In the genomic region with DNA sequence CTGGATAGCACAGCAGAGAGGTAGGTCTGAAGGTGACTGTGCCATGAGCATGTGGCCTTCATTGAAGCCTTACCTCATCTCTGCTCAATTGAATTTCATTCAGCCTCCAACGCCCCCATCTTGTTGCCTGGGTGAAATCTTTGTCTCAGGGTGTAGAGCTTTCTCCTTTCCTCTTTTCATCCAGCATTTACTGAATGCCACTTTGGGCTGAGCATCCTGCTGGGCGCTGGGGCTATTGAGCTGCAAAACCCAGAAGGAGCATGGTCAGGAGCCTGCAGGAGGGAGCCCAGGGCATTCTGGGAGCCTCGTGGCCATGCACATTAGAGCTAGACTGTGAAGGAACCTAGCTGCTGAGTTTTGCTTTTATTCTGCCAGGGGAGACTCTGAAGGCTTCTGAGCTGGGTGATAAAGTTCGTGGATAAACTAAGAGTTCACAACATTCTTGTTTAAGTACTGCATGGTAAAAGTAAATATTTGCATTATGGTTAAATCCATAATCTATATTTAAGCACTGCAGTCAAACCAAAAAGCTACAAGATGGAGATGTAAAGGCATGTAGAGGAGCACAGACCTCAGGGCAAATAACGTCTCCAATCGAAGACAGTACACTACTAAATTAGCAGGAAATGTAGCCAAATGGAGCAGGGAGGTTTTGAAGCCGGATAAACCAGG, we compare ENCODE assay signal across 16 cellular contexts. TPM values are rescaled to one million over a fixed set of nuclear protein-coding genes. Genes with fewer than 3 reads are reported as not detected.
DNase-seq lines count a peak whose midpoint lies in the region; ATAC-seq and TF ChIP-seq lines count a peak whose summit lies in the region.
"Had no signal": no experiment of that assay in that cellular context is flagged by ENCODE, and none has a peak within 500 bp of the region (broad histone marks: within the 10 kb centered on the region; RNA-seq: fewer than 3 reads in every experiment).

No MANE protein-coding gene starts in this region.

- H3K27me3 ChIP-seq in NT2/D1 (ENCODE audit: insufficient read depth, insufficient read length) (no peaks in the 10 kb centered on the region), hepatocyte (no peaks in the 10 kb centered on the region)
- H3K27me3 ChIP-seq: ovary had no signal

- peak overlapping the region; percentile 3 for H3K4me2 ChIP-seq in hepatocyte

- no peak overlapping the region for H2AFZ ChIP-seq in hepatocyte

- peaks cover 10% of the 10 kb centered on the region for H3K4me1 Mint-ChIP-seq in activated CD8-positive, alpha-beta memory T cell treated with anti-CD3 and anti-CD28 coated beads, Interleukin-2, amount 10 ng/mL, durations not matched to agents 7 days and 5 days
- peaks cover 21% of the 10 kb centered on the region for H3K4me1 Mint-ChIP-seq in type B pancreatic cell (ENCODE audit: unreplicated experiment)

- peaks cover 9% of the 10 kb centered on the region for H3K36me3 Mint-ChIP-seq in activated CD8-positive, alpha-beta memory T cell treated with anti-CD3 and anti-CD28 coated beads, Interleukin-2, amount 10 ng/mL, durations not matched to agents 7 days and 5 days
- H3K36me3 Mint-ChIP-seq in type B pancreatic cell: no peaks in the 10 kb centered on the region

- no peak for ATAC-seq in activated CD8-positive, alpha-beta memory T cell treated with anti-CD3 and anti-CD28 coated beads, Interleukin-2, amount 10 ng/mL, durations not matched to agents 7 days and 5 days
- ATAC-seq: activated CD4-positive, CD25-positive, alpha-beta regulatory T cell treated with anti-CD3 and anti-CD28 coated beads, Interleukin-2, amount 50 U/mL, for 24 hours had no signal

- H3K36me3 ChIP-seq in NT2/D1 (ENCODE audit: insufficient read depth, insufficient read length, low read length) (no peaks in the 10 kb centered on the region), hepatocyte (replicated peaks; ENCODE audit: insufficient read depth, low read depth) (no peaks in the 10 kb centered on the region)
- H3K36me3 ChIP-seq: ovary had no signal

- no peak overlapping the region for H3K27ac Mint-ChIP-seq in activated CD8-positive, alpha-beta memory T cell treated with anti-CD3 and anti-CD28 coated beads, Interleukin-2, amount 10 ng/mL, durations not matched to agents 7 days and 5 days
- H3K27ac Mint-ChIP-seq in type B pancreatic cell: peak overlapping the region; percentile 9
- H3K27ac Mint-ChIP-seq: HFFc6 had no signal

- H3K9ac ChIP-seq in NT2/D1 (ENCODE audit: insufficient read length, low read depth): peak overlapping the region; percentile 1

- no peaks in the 10 kb centered on the region for H3K27me3 Mint-ChIP-seq in activated CD8-positive, alpha-beta memory T cell treated with anti-CD3 and anti-CD28 coated beads, Interleukin-2, amount 10 ng/mL, durations not matched to agents 7 days and 5 days
- no peaks in the 10 kb centered on the region for H3K27me3 Mint-ChIP-seq in type B pancreatic cell

- no peak overlapping the region for H3K27ac ChIP-seq in hepatocyte
- H3K27ac ChIP-seq: ovary had no signal

- no peaks in the 10 kb centered on the region for H4K20me1 ChIP-seq in hepatocyte (ENCODE audit: insufficient read depth, poor library complexity, severe bottlenecking)

- TF ChIP-seq CTCF in hepatocyte (IDR thresholded peaks at IDR 0.05; ENCODE audit: poor library complexity): no peak
- no peak for TF ChIP-seq CTCF in type B pancreatic cell (conservative IDR thresholded peaks at IDR 0.05)

- H3K4me3 ChIP-seq in NT2/D1 (ENCODE audit: insufficient read length, low read depth): no peak overlapping the region
- H3K4me3 ChIP-seq in hepatocyte: no peak overlapping the region
- H3K4me3 ChIP-seq: ovary had no signal

- CTCF ChIA-PET in activated CD8-positive, alpha-beta memory T cell treated with anti-CD3 and anti-CD28 coated beads, Interleukin-2, amount 10 ng/mL, durations not matched to agents 7 days and 5 days (lab: Charles Lee): interaction anchor here (0.7 to 1.9 kb wide), 3 partner anchors 9 to 11 kb away, joined by 3 to 5 read pairs (median 4); no protein-coding TSS in a partner anchor

- no peaks in the 10 kb centered on the region for H3K9me3 ChIP-seq in NT2/D1 (ENCODE audit: insufficient read depth, low read length)
- H3K9me3 ChIP-seq in hepatocyte (ENCODE audit: low read depth): no peaks in the 10 kb centered on the region
- H3K9me3 ChIP-seq: ovary had no signal

- 34% methylated on average over 7 of the region's 7 CpGs for WGBS in hepatocyte (ENCODE audit: low lambda C conversion rate, missing lambda C conversion rate)

- H3K4me1 ChIP-seq in NT2/D1 (ENCODE audit: insufficient read depth, insufficient read length) (no peaks in the 10 kb centered on the region), hepatocyte (ENCODE audit: insufficient read depth) (peaks cover 8% of the 10 kb centered on the region)

- H3K9me3 Mint-ChIP-seq in activated CD8-positive, alpha-beta memory T cell treated with anti-CD3 and anti-CD28 coated beads, Interleukin-2, amount 10 ng/mL, durations not matched to agents 7 days and 5 days (ENCODE audit: low read depth): no peaks in the 10 kb centered on the region
- no peaks in the 10 kb centered on the region for H3K9me3 Mint-ChIP-seq in type B pancreatic cell
- H3K9me3 Mint-ChIP-seq: HFFc6 had no signal

- H3K9me2 ChIP-seq in hepatocyte (replicated peaks; ENCODE audit: insufficient read depth): no peaks in the 10 kb centered on the region

- no peak overlapping the region for H3K4me3 Mint-ChIP-seq in activated CD8-positive, alpha-beta memory T cell treated with anti-CD3 and anti-CD28 coated beads, Interleukin-2, amount 10 ng/mL, durations not matched to agents 7 days and 5 days
- no peak overlapping the region for H3K4me3 Mint-ChIP-seq in type B pancreatic cell
- H3K4me3 Mint-ChIP-seq: HFFc6 had no signal

- no peaks in the 10 kb centered on the region for H3K79me2 ChIP-seq in hepatocyte

- peak; percentile 46 for DNase-seq in activated CD8-positive, alpha-beta memory T cell treated with anti-CD3 and anti-CD28 coated beads for 24 hours
- no peak for DNase-seq in activated CD8-positive, alpha-beta memory T cell treated with anti-CD3 and anti-CD28 coated beads, Interleukin-2, amount 10 ng/mL, durations not matched to agents 7 days and 5 days
- DNase-seq in NT2/D1 (ENCODE audit: low read depth, low spot score): peak; percentile 20
- DNase-seq in hepatocyte (ENCODE audit: low spot score): no peak
- DNase-seq in type B pancreatic cell (ENCODE audit: extremely low spot score, unreplicated experiment): no peak
- DNase-seq in NCI-H2029 (lab: John Stamatoyannopoulos, UW): no peak
- DNase-seq in LoVo (ENCODE audit: low spot score): no peak
- DNase-seq in medulla oblongata (ENCODE audit: extremely low spot score): no peak
- DNase-seq: activated naive CD4-positive, alpha-beta T cell treated with Interleukin-2 at 50 U/mL for 16 hours; glutamatergic neuron; HFFc6; NCI-H187; NCI-H526 treated with DMSO at 0.1 percent for 48 hours; ovary; stimulated activated CD4-positive, alpha-beta T cell treated with anti-CD3 and anti-CD28 coated beads, Interleukin-4, amount 100 ng/mL, for 24 hours had no signal

RNA-seq across cellular contexts. Expression of a gene that starts 13.2 kb away (rescaled TPM):
- total RNA-seq in activated CD8-positive, alpha-beta memory T cell treated with anti-CD3 and anti-CD28 coated beads, Interleukin-2, amount 10 ng/mL, durations not matched to agents 7 days and 5 days: 100 to 1,000 TPM; 134 to 135 TPM
- total RNA-seq in hepatocyte (59.6 and 82.0 TPM in 2 replicates), type B pancreatic cell (ENCODE audit: low replicate concordance) (94.4 and 157 TPM in 2 replicates)
- polyA plus RNA-seq in hepatocyte: 95.6 and 126 TPM in 2 replicates

Comparison
In these comparisons a context has a peak if more than half of its experiments do, and no peak if none do; other contexts are left out.
1. DNase-seq: peak in activated CD8-positive, alpha-beta memory T cell treated with anti-CD3 and anti-CD28 coated beads for 24 hours (single experiment) and NT2/D1 (single experiment); none in activated CD8-positive, alpha-beta memory T cell treated with anti-CD3 and anti-CD28 coated beads, Interleukin-2, amount 10 ng/mL, durations not matched to agents 7 days and 5 days (single experiment), hepatocyte (single experiment), type B pancreatic cell (single experiment), NCI-H2029 (single experiment), LoVo (single experiment) and medulla oblongata (single experiment).